In the genomic region with DNA sequence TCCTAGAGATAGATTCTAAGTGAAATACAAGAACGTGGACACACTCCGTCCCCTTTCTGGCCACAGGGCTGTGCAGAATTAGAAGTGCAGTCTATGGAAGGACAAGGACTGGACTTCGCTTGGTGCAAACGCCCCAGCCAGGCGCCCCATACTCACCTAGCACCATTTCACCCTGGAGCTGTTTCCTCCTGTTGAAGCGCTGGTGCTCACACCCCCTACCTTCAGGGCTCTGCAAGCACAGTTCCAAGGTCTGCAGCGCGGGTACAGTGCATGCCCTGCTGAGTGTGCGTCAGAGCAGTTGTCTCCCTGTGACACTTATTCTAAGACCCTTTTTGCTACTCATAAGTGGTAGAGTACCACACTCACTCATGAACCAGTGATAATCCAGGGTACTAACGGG, we compare ENCODE assay signal across 8 cellular contexts. TPM values are rescaled to one million over a fixed set of nuclear protein-coding genes. Genes with fewer than 3 reads are reported as not detected.
DNase-seq lines count a peak whose midpoint lies in the region; ATAC-seq and TF ChIP-seq lines count a peak whose summit lies in the region.

No MANE protein-coding gene starts in this region.

- H3K27me3 Mint-ChIP-seq in activated T-cell treated with anti-CD3 and anti-CD28 coated beads, Interleukin-2, amount 50 U/mL, for 4 hours (ENCODE audit: low read depth), result no peaks in the 10 kb centered on the region

- H3K9me3 Mint-ChIP-seq in activated T-cell treated with anti-CD3 and anti-CD28 coated beads, Interleukin-2, amount 50 U/mL, for 4 hours, result no peaks in the 10 kb centered on the region

- H3K4me3 Mint-ChIP-seq in activated T-cell treated with anti-CD3 and anti-CD28 coated beads, Interleukin-2, amount 50 U/mL, for 4 hours, result peak overlapping the region; percentile 97

- no peaks in the 10 kb centered on the region for H3K36me3 Mint-ChIP-seq in activated T-cell treated with anti-CD3 and anti-CD28 coated beads, Interleukin-2, amount 50 U/mL, for 4 hours (ENCODE audit: insufficient read depth)

- H3K36me3 ChIP-seq in left ventricle myocardium inferior, result no peaks in the 10 kb centered on the region
- no peaks in the 10 kb centered on the region for H3K36me3 ChIP-seq in kidney epithelial cell (ENCODE audit: control insufficient read depth, insufficient read depth, low read length)

- H3K4me1 Mint-ChIP-seq in activated T-cell treated with anti-CD3 and anti-CD28 coated beads, Interleukin-2, amount 50 U/mL, for 4 hours (ENCODE audit: low read depth), result peaks cover 78% of the 10 kb centered on the region

- no peaks in the 10 kb centered on the region for H3K27me3 ChIP-seq in left ventricle myocardium inferior (ENCODE audit: low read depth)
- H3K27me3 ChIP-seq in kidney epithelial cell (ENCODE audit: control insufficient read depth, insufficient read depth, low read length), result no peaks in the 10 kb centered on the region

- intact Hi-C loops in left ventricle myocardium inferior (cut with micrococcal nuclease) (no loop called here), left ventricle myocardium superior (cut with micrococcal nuclease) (no loop called here)

- DNase-seq in left ventricle myocardium inferior (no peak), left ventricle myocardium superior (no peak), kidney epithelial cell (ENCODE audit: low read depth) (no peak), NCI-H2029 treated with DMSO at 0.1 percent for 48 hours (lab: John Stamatoyannopoulos, UW) (no peak), SKM-1 treated with dmso at 0.1 percent for 144 hours (lab: John Stamatoyannopoulos, UW; ENCODE audit: unreplicated experiment) (no peak)
- DNase-seq in activated T-cell treated with anti-CD3 and anti-CD28 coated beads, Interleukin-2, amount 50 U/mL, for 4 hours, result peak; percentile 48

- H3K27ac ChIP-seq in left ventricle myocardium inferior (replicated peaks), result peak overlapping the region; percentile 92

- no peaks in the 10 kb centered on the region for H3K9me3 ChIP-seq in left ventricle myocardium inferior (replicated peaks)

- ATAC-seq in left ventricle myocardium superior (no peak), GM21381 (IDR thresholded peaks at IDR 0.05; ENCODE audit: unreplicated experiment) (no peak), GM18511 (IDR thresholded peaks at IDR 0.05; ENCODE audit: unreplicated experiment) (no peak)
- ATAC-seq in activated T-cell treated with anti-CD3 and anti-CD28 coated beads, Interleukin-2, amount 50 U/mL, for 4 hours, result peak; percentile 12 to 13

- TF ChIP-seq CTCF in left ventricle myocardium inferior (IDR thresholded peaks at IDR 0.05; ENCODE audit: borderline replicate concordance) (peak; percentile 27), kidney epithelial cell (IDR thresholded peaks at IDR 0.05; ENCODE audit: insufficient read depth, low read length, poor library complexity, severe bottlenecking) (peak; percentile 23)

- H3K4me1 ChIP-seq in left ventricle myocardium inferior, result peaks cover 67% of the 10 kb centered on the region

- H3K4me3 ChIP-seq in left ventricle myocardium inferior, result peak overlapping the region; percentile 92
- H3K4me3 ChIP-seq in kidney epithelial cell (ENCODE audit: low read depth, low read length), result no peak overlapping the region

RNA-seq across cellular contexts. Expression of a gene that starts 3.0 kb away (rescaled TPM):
- total RNA-seq in left ventricle myocardium inferior (29.4 TPM), left ventricle myocardium superior (40.5 TPM), kidney epithelial cell (33.7 and 41.3 TPM in 2 replicates)
- total RNA-seq in activated T-cell treated with anti-CD3 and anti-CD28 coated beads, Interleukin-2, amount 50 U/mL, for 4 hours, result 10 to 100 TPM; 40.8 to 44.7 (median 43.3) TPM

Comparison
In these comparisons a context has a peak if more than half of its experiments do, and no peak if none do; other contexts are left out.
1. ATAC-seq: peak in activated T-cell treated with anti-CD3 and anti-CD28 coated beads, Interleukin-2, amount 50 U/mL, for 4 hours (2 of 2); none in left ventricle myocardium superior (single experiment), GM21381 (single experiment) and GM18511 (single experiment).